23 cellular contexts compared by ENCODE assay signal in the genomic region with DNA sequence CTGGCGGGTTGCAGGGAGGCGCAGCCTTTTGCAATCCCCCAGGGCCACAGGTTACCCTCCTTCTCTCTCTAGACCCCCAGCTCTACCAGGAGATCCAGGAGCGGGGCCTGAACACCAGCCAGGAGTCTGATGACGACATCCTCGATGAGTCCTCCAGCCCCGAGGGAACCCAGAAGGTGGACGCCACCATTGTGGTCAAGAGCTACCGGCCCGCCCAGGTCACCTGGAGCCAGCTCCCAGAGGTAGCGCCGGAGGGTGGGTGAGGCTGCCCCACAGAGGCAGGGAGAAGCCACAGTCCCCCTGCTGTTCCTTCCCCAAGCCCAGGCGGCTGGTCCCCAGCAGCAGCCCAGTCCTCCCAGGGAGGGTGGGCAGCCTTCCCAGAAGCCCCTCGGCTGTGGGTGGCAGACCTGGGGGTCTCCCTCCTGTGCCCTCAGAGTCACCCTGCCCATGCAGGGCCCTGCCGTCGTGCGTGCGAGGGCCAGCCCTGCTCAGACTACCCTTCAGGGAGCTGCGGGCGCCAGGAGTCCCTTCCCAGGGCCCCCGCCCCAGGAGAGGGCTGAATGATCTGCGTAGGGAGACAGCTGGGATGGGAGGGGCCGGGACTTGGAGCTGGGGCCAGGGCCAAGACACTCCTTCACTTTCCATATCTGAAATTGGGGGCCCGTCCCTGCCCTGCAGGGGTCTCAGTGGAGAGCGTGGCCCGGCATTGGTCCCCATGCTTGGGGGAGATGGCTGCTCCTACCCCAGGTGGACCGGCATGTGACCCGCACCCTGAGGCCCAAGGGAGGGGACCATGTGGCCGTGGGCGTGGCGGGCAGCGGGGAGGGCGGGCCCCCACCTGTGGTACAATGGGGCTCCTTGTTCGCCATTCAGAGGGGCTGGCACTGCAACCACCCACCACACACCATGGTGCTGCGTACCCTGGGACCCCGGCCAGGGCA. TPM values are rescaled to one million over a fixed set of nuclear protein-coding genes. Genes with fewer than 3 reads are reported as not detected.
DNase-seq lines count a peak whose midpoint lies in the region; ATAC-seq, FAIRE-seq and TF ChIP-seq lines count a peak whose summit lies in the region.
"Had no signal": no experiment of that assay in that cellular context is flagged by ENCODE, and none has a peak within 500 bp of the region (broad histone marks: within the 10 kb centered on the region; RNA-seq: fewer than 3 reads in every experiment).

No MANE protein-coding gene starts in this region.

- H3K27me3 ChIP-seq in foreskin keratinocyte = no peaks in the 10 kb centered on the region
- H3K27me3 ChIP-seq in mucosa of stomach (ENCODE audit: control insufficient read depth, insufficient read depth, low read length) = no peaks in the 10 kb centered on the region
- H3K27me3 ChIP-seq: cardiac muscle cell, heart right ventricle had no signal

- H3K9me3 Mint-ChIP-seq in stimulated activated naive CD8-positive, alpha-beta T cell treated with anti-CD3 and anti-CD28 coated beads, Interleukin-15, amount 100 ng/mL, for 72 hours = no peaks in the 10 kb centered on the region
- H3K9me3 Mint-ChIP-seq: activated naive CD4-positive, alpha-beta T cell treated with anti-CD3 and anti-CD28 coated beads for 36 hours; activated T-cell treated with anti-CD3 and anti-CD28 coated beads, Interleukin-2, amount 50 U/mL, for 4 hours had no signal

- DNase-seq in stimulated activated naive CD8-positive, alpha-beta T cell treated with anti-CD3 and anti-CD28 coated beads, Interleukin-15, amount 100 ng/mL, for 72 hours = no peak
- DNase-seq in stimulated activated naive CD8-positive, alpha-beta T cell treated with anti-CD3 and anti-CD28 coated beads, Interleukin-15, Interleukin-2, amounts not matched to agents 100 U/mL and 50 U/mL, for 24 hours = no peak
- DNase-seq in foreskin keratinocyte (peak in 1 of 2 donors; percentile 34), GDM1 (lab: John Stamatoyannopoulos, UW) (no peak), foreskin fibroblast (no peak), dedifferentiated amniotic fluid mesenchymal stem cell (ENCODE audit: extremely low spot score) (no peak), frontal cortex (ENCODE audit: low spot score in 2 of 2) (no peak)
- DNase-seq: activated naive CD4-positive, alpha-beta T cell treated with anti-CD3 and anti-CD28 coated beads for 36 hours; activated T-cell treated with anti-CD3 and anti-CD28 coated beads, Interleukin-2, amount 50 U/mL, for 4 hours; CD4-positive, alpha-beta memory T cell; dermis blood vessel endothelial cell; DMS153; GF-D8; NCI-H1436 treated with DMSO at 0.1 percent for 48 hours; NCI-H2171; NCI-H526 treated with DMSO at 0.1 percent for 48 hours had no signal

- H3K4me1 ChIP-seq in foreskin keratinocyte = peaks cover 19% of the 10 kb centered on the region
- peaks cover 58% of the 10 kb centered on the region for H3K4me1 ChIP-seq in mucosa of stomach (ENCODE audit: control insufficient read depth, insufficient read depth, low read length)

- H3K27ac ChIP-seq in foreskin keratinocyte = peak overlapping the region; percentile 87
- H3K27ac ChIP-seq: cardiac muscle cell, heart right ventricle, psoas muscle had no signal

- H3K4me3 ChIP-seq in mucosa of stomach (ENCODE audit: low read length) (no peak overlapping the region), foreskin fibroblast (ENCODE audit: low read depth in 1 of 2, low read length in 2 of 2) (no peak overlapping the region)
- H3K4me3 ChIP-seq: cardiac muscle cell, heart right ventricle, psoas muscle, smooth muscle cell had no signal

- no peaks in the 10 kb centered on the region for H3K36me3 ChIP-seq in mucosa of stomach (ENCODE audit: control insufficient read depth, insufficient read depth, low read length)
- H3K36me3 ChIP-seq: cardiac muscle cell, heart right ventricle had no signal

- no peaks in the 10 kb centered on the region for H3K27me3 Mint-ChIP-seq in stimulated activated naive CD8-positive, alpha-beta T cell treated with anti-CD3 and anti-CD28 coated beads, Interleukin-15, amount 100 ng/mL, for 72 hours

- TF ChIP-seq CTCF in foreskin keratinocyte (conservative IDR thresholded peaks at IDR 0.05) (no peak), foreskin fibroblast (IDR thresholded peaks at IDR 0.05; ENCODE audit: low read depth, low read length) (no peak)

- no peak for FAIRE-seq in frontal cortex (lab: Jason Lieb, UNC)
- FAIRE-seq: H54 had no signal

- no peak overlapping the region for H3K4me3 Mint-ChIP-seq in stimulated activated naive CD8-positive, alpha-beta T cell treated with anti-CD3 and anti-CD28 coated beads, Interleukin-15, amount 100 ng/mL, for 72 hours
- H3K4me3 Mint-ChIP-seq: activated naive CD4-positive, alpha-beta T cell treated with anti-CD3 and anti-CD28 coated beads for 36 hours; activated T-cell treated with anti-CD3 and anti-CD28 coated beads, Interleukin-2, amount 50 U/mL, for 4 hours; CD4-positive, alpha-beta memory T cell had no signal

- peak overlapping the region; percentile 9 for H3K9ac ChIP-seq in mucosa of stomach (ENCODE audit: low read length)

- no peak overlapping the region for H3K27ac Mint-ChIP-seq in stimulated activated naive CD8-positive, alpha-beta T cell treated with anti-CD3 and anti-CD28 coated beads, Interleukin-15, amount 100 ng/mL, for 72 hours
- H3K27ac Mint-ChIP-seq: activated naive CD4-positive, alpha-beta T cell treated with anti-CD3 and anti-CD28 coated beads for 36 hours; CD4-positive, alpha-beta memory T cell had no signal

- peaks cover 9% of the 10 kb centered on the region for H3K4me1 Mint-ChIP-seq in stimulated activated naive CD8-positive, alpha-beta T cell treated with anti-CD3 and anti-CD28 coated beads, Interleukin-15, amount 100 ng/mL, for 72 hours
- H3K4me1 Mint-ChIP-seq: CD4-positive, alpha-beta memory T cell had no signal

- H3K9me3 ChIP-seq in mucosa of stomach (ENCODE audit: control insufficient read depth, low read length) = no peaks in the 10 kb centered on the region
- H3K9me3 ChIP-seq: heart right ventricle, psoas muscle had no signal

- peak; percentile 27 for ATAC-seq in stimulated activated naive CD8-positive, alpha-beta T cell treated with anti-CD3 and anti-CD28 coated beads, Interleukin-15, amount 100 ng/mL, for 72 hours
- no peak for ATAC-seq in stimulated activated naive CD8-positive, alpha-beta T cell treated with anti-CD3 and anti-CD28 coated beads, Interleukin-15, Interleukin-2, amounts not matched to agents 100 U/mL and 50 U/mL, for 24 hours
- peak; percentile 7 for ATAC-seq in foreskin keratinocyte
- ATAC-seq: activated CD4-positive, CD25-positive, alpha-beta regulatory T cell treated with anti-CD3 and anti-CD28 coated beads, Interleukin-2, amount 50 U/mL, for 24 hours; activated T-cell treated with anti-CD3 and anti-CD28 coated beads, Interleukin-2, amount 50 U/mL, for 4 hours; heart right ventricle; psoas muscle had no signal

RNA-seq across cellular contexts. Expression of gene ARHGEF16, which starts 12.9 kb away (rescaled TPM):
- 24.1 and 25.2 TPM in 2 replicates for total RNA-seq in foreskin keratinocyte
- 19.9 and 22.8 TPM in 2 replicates for polyA plus RNA-seq in foreskin keratinocyte
- not detected for total RNA-seq in frontal cortex

Comparison
In these comparisons a context has a peak if more than half of its experiments do, and no peak if none do; other contexts are left out.
1. RNA of gene ARHGEF16, which starts 12.9 kb away (total RNA-seq): 24.1 to 25.2 TPM in foreskin keratinocyte; not detected in frontal cortex (single experiment); every median in the first group is over 10 times any median in the second.